1 cellular context compared by ENCODE assay signal in the genomic region with DNA sequence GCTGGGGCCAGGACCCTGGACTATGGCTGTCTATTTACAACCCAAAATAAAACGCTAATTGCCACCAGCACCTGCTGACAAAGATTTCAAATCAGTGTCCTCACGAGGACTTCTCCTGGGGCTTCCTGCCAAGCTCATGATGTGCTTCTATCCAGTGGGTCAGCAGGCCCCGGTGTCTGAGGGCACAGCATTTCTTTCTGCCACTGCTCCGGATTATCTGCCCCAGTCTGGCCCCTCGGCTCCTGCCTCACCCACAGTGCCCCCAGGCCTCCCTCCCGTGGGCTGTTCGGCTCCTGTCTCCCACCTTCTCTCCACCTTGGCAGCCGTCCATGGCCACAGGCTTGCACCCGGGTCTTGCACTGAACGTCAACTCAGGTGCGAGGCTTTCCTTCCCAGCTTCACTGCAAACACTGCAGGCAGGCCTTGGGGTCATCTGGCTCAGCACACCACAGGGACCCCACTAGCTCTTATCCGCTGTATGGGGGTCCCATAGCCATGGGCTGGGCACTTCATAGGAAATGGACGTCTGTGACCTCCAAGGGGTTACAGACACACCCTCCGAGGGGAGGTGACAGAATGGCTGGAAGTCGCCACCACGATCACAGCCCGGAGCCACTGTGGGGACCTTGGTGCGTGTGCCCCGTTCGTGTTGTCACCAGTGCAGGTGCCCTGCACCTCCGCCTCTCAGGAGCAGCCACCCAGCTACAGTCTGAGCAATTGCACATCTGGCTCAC.
TF ChIP-seq lines count a peak whose summit lies in the region.

No MANE protein-coding gene starts in this region.

TF ChIP-seq in H1, 55 proteins besides CTCF, POLR2A, EP300 and RAD21:
- TF ChIP-seq, protein P1, sequence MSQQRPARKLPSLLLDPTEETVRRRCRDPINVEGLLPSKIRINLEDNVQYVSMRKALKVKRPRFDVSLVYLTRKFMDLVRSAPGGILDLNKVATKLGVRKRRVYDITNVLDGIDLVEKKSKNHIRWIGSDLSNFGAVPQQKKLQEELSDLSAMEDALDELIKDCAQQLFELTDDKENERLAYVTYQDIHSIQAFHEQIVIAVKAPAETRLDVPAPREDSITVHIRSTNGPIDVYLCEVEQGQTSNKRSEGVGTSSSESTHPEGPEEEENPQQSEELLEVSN (IDR thresholded peaks at IDR 0.05): no peak
- TF ChIP-seq SP1 (IDR thresholded peaks at IDR 0.05; ENCODE audit: low read depth, low read length): no peak
- TF ChIP-seq POU5F1 (IDR thresholded peaks at IDR 0.05; ENCODE audit: low read depth, low read length): no peak
- no peak for TF ChIP-seq EGR1 (IDR thresholded peaks at IDR 0.05; ENCODE audit: borderline replicate concordance, low read depth, low read length)
- TF ChIP-seq CBX5 (IDR thresholded peaks at IDR 0.05; ENCODE audit: low read depth, low read length): no peak
- no peak for TF ChIP-seq HDAC2 (IDR thresholded peaks at IDR 0.05; ENCODE audit: borderline replicate concordance in 1 of 2, low read depth in 2 of 2, low read length in 2 of 2)
- no peak for TF ChIP-seq CTBP2 (IDR thresholded peaks at IDR 0.05; ENCODE audit: borderline replicate concordance, insufficient read depth, insufficient read length, low read length)
- TF ChIP-seq SP2 (IDR thresholded peaks at IDR 0.05; ENCODE audit: low read length): no peak
